Comparison of ENCODE assay signal across 1 cellular context in genomic region chr20:6466065-6466810, GRCh38.
TF ChIP-seq lines count a peak whose summit lies in the region.

No MANE protein-coding gene starts in this region.

TF ChIP-seq in HepG2, 621 proteins besides CTCF, POLR2A, EP300 and RAD21 (continued from another document and continues in another):
- no peak for TF ChIP-seq MAFG (CRISPR knock-in tag; IDR thresholded peaks at IDR 0.05)
- no peak for TF ChIP-seq U2AF2 (IDR thresholded peaks at IDR 0.05; ENCODE audit: low read depth, low read length)
- TF ChIP-seq TCF7 (IDR thresholded peaks at IDR 0.05; ENCODE audit: low read depth), result 0 out of 2 replicates have a peak, but pooled peaks have one; percentile 10
- no peak for TF ChIP-seq MXI1 (IDR thresholded peaks at IDR 0.05; ENCODE audit: borderline replicate concordance, low read depth, low read length)
- TF ChIP-seq ZNF879 (CRISPR knock-in tag; IDR thresholded peaks at IDR 0.05), result no peak
- TF ChIP-seq ZFP36L2 (CRISPR knock-in tag; IDR thresholded peaks at IDR 0.05), result no peak
- TF ChIP-seq ZGPAT (CRISPR knock-in tag; IDR thresholded peaks at IDR 0.05), result no peak
- TF ChIP-seq KLF16 (CRISPR knock-in tag; IDR thresholded peaks at IDR 0.05), result peak in 1 of 2 experiments; percentile 35; a peak in 1 of 4 replicates
- TF ChIP-seq HMGXB3 (CRISPR knock-in tag; IDR thresholded peaks at IDR 0.05; ENCODE audit: borderline replicate concordance), result no peak
- no peak for TF ChIP-seq NR3C1 (CRISPR knock-in tag; IDR thresholded peaks at IDR 0.05)
- TF ChIP-seq ZNF160 (CRISPR knock-in tag; IDR thresholded peaks at IDR 0.05), result no peak
- no peak for TF ChIP-seq MIER3 (CRISPR knock-in tag; IDR thresholded peaks at IDR 0.05; ENCODE audit: borderline replicate concordance)
- TF ChIP-seq MTA3 (CRISPR knock-in tag; IDR thresholded peaks at IDR 0.05), result no peak
- no peak for TF ChIP-seq KDM4B (CRISPR knock-in tag; IDR thresholded peaks at IDR 0.05)
- TF ChIP-seq AGO2 (optimal IDR thresholded peaks at IDR 0.05; ENCODE audit: low read depth, low read length), result no peak
- no peak for TF ChIP-seq PHF8 (CRISPR knock-in tag; IDR thresholded peaks at IDR 0.05)
- TF ChIP-seq ZFP91 (CRISPR knock-in tag; IDR thresholded peaks at IDR 0.05; ENCODE audit: borderline replicate concordance), result no peak
- TF ChIP-seq HNF4A (CRISPR knock-in tag; IDR thresholded peaks at IDR 0.05), result peak; percentile 36; the same call in 1 of the 2 replicates
- no peak for TF ChIP-seq GATAD1 (CRISPR knock-in tag; IDR thresholded peaks at IDR 0.05)
- no peak for TF ChIP-seq TERF1 (CRISPR knock-in tag; IDR thresholded peaks at IDR 0.05)
- TF ChIP-seq SMARCE1 (IDR thresholded peaks at IDR 0.05; ENCODE audit: borderline replicate concordance), result no peak
- TF ChIP-seq BRCA1 (CRISPR knock-in tag; IDR thresholded peaks at IDR 0.05), result no peak
- no peak for TF ChIP-seq TRAFD1 (CRISPR knock-in tag; IDR thresholded peaks at IDR 0.05; ENCODE audit: borderline replicate concordance)
- TF ChIP-seq NFIC (IDR thresholded peaks at IDR 0.05; ENCODE audit: low read length), result peak; percentile 26; the same call in 1 of the 2 replicates
- no peak for TF ChIP-seq ATAD3A (CRISPR knock-in tag; IDR thresholded peaks at IDR 0.05)
- TF ChIP-seq ZBTB40 (IDR thresholded peaks at IDR 0.05), result no peak
- no peak for TF ChIP-seq ZBTB40 (CRISPR knock-in tag; IDR thresholded peaks at IDR 0.05)
- TF ChIP-seq JUNB (CRISPR knock-in tag; IDR thresholded peaks at IDR 0.05; ENCODE audit: borderline replicate concordance), result no peak
- no peak for TF ChIP-seq HIVEP1 (CRISPR knock-in tag; IDR thresholded peaks at IDR 0.05)
- TF ChIP-seq ZNF142 (CRISPR knock-in tag; IDR thresholded peaks at IDR 0.05), result no peak
- TF ChIP-seq TBL1XR1 (IDR thresholded peaks at IDR 0.05; ENCODE audit: borderline replicate concordance, low read length, partially characterized antibody), result no peak
- no peak for TF ChIP-seq ZBTB42 (CRISPR knock-in tag; IDR thresholded peaks at IDR 0.05)
- TF ChIP-seq ZBTB8A (CRISPR knock-in tag; IDR thresholded peaks at IDR 0.05; ENCODE audit: borderline replicate concordance, low read depth), result no peak
